In the genomic region with DNA sequence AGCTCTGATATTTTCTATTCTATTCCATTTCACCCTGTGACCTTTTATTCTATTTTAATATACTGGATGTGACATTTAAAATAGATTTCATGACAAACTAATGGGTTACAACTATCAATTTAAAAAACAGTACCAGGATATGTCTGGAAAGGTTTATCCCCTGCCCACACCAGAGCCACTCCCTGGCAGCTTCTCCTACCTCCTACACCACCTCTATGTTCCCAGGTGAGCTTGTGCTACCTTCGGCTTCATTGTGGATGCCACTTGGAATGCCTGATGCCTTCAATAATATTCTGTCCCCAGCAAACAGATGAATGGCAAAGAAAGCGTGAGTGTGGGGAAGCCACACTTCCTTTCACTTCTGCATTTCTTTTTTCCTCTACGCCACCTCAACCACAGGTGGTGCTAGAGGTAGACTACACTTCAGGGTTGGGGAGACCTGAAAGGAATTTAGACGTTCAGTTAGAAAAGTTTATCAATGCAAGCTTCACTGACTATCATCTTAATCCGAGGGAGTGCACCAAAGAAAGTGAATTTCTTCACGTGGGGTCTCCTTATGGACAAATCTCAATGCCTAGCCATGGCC, we compare ENCODE assay signal across 10 cellular contexts.
A peak's percentile ranks its signal among the peaks of the same experiment; 100 is the strongest.
DNase-seq lines count a peak whose midpoint lies in the region; ATAC-seq, FAIRE-seq and TF ChIP-seq lines count a peak whose summit lies in the region.
"Had no signal": no experiment of that assay in that cellular context is flagged by ENCODE, and none has a peak within 500 bp of the region (broad histone marks: within the 10 kb centered on the region; RNA-seq: fewer than 3 reads in every experiment).

No MANE protein-coding gene starts in this region.

- H3K36me3 ChIP-seq in vagina = no peaks in the 10 kb centered on the region

- no peak overlapping the region for H3K27ac ChIP-seq in vagina

- TF ChIP-seq POLR2A in GM12891 (IDR thresholded peaks at IDR 0.05; ENCODE audit: low read depth, low read length) (no peak), vagina (IDR thresholded peaks at IDR 0.05) (no peak)

- no peak overlapping the region for H3K4me3 ChIP-seq in vagina
- H3K4me3 ChIP-seq: smooth muscle cell had no signal

- ATAC-seq in GM19452 (IDR thresholded peaks at IDR 0.05; ENCODE audit: unreplicated experiment) (peak; percentile 99), HG02943 (IDR thresholded peaks at IDR 0.05; ENCODE audit: low read depth, unreplicated experiment) (peak; percentile 99)

- no peaks in the 10 kb centered on the region for H3K9me3 ChIP-seq in vagina

- DNase-seq in GM12891 (ENCODE audit: insufficient read length, low spot score) (peak; percentile 14), NAMALWA (ENCODE audit: low spot score) (peak; percentile 78), islet precursor cell (no peak), cerebellar nuclear complex (lab: John Stamatoyannopoulos, UW) (no peak), vagina (ENCODE audit: extremely low spot score in 2 of 2) (no peak), NCI-H2171 treated with DMSO at 0.1 percent for 48 hours (lab: John Stamatoyannopoulos, UW) (no peak)
- DNase-seq: NCI-H1048 had no signal

- peak; percentile 95 for FAIRE-seq in GM12891 (lab: Jason Lieb, UNC)

- intact Hi-C loops in vagina (cut with DNase I) = no loop called here

- H3K27me3 ChIP-seq in vagina = no peaks in the 10 kb centered on the region

- no peaks in the 10 kb centered on the region for H3K4me1 ChIP-seq in vagina

- no peak for TF ChIP-seq CTCF in vagina (IDR thresholded peaks at IDR 0.05)

TF ChIP-seq in GM12891, 5 proteins besides CTCF, POLR2A, EP300 and RAD21:
- TF ChIP-seq PAX5 (IDR thresholded peaks at IDR 0.05; ENCODE audit: insufficient read depth, low read length, severe bottlenecking) (no peak), TAF1 (IDR thresholded peaks at IDR 0.05; ENCODE audit: low read depth, low read length) (no peak), POLR2AphosphoS5 (IDR thresholded peaks at IDR 0.05; ENCODE audit: low read depth, low read length) (no peak), SPI1 (IDR thresholded peaks at IDR 0.05; ENCODE audit: low read depth, low read length) (peak; percentile 100), POU2F2 (IDR thresholded peaks at IDR 0.05; ENCODE audit: low read depth, low read length) (peak; percentile 48; the same call in 1 of the 2 replicates)

Comparison
In these comparisons a context has a peak if more than half of its experiments do, and no peak if none do; other contexts are left out.
1. DNase-seq: peak in GM12891 (single experiment) and NAMALWA (single experiment); none in islet precursor cell (single experiment), cerebellar nuclear complex (0 of 2), vagina (0 of 2) and NCI-H2171 treated with DMSO at 0.1 percent for 48 hours (single experiment).